Comparison of ENCODE assay signal across 14 cellular contexts in the genomic region with DNA sequence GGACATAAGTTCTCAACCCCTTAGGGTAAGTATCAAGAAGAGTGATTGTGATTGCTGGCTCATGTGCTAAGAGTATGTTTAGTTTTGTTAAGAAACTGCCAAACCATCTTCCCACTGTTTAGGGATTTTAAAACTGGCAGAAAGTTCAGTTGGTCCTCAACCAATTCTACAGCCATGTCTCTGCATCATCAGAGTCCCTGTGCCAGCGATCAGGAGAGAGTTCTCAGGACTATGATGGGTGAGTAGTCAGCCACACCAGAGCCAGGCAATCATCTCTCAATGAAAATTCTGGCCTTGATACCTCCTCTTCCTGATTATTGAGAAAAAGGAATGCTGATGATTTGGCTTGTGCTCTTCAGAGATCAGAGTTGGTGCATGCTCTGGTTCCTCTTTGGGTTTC.
DNase-seq lines count a peak whose midpoint lies in the region; ATAC-seq and TF ChIP-seq lines count a peak whose summit lies in the region.
"Had no signal": no experiment of that assay in that cellular context is flagged by ENCODE, and none has a peak within 500 bp of the region (broad histone marks: within the 10 kb centered on the region; RNA-seq: fewer than 3 reads in every experiment).

No MANE protein-coding gene starts in this region.

- DNase-seq in adipocyte (ENCODE audit: low read depth) (no peak), fibroblast of mammary gland (ENCODE audit: low read depth) (peak; percentile 16), HFFc6 (no peak)
- DNase-seq: CD8-positive, alpha-beta T cell; DMS79 treated with DMSO at 0.1 percent for 48 hours; GF-D8; H9 had no signal

- H3K4me1 ChIP-seq in adipocyte (ENCODE audit: control insufficient read depth, insufficient read depth, low read length), result peaks cover 25% of the 10 kb centered on the region
- peaks cover 3 to 38% (median 18%) of the 10 kb centered on the region in 5 donors for H3K4me1 ChIP-seq in subcutaneous abdominal adipose tissue (ENCODE audit: control insufficient read depth in 5 of 5, insufficient read depth in 5 of 5, low read length in 5 of 5)
- H3K4me1 ChIP-seq: BLaER1 treated with 17β-estradiol and CSF1 and Interleukin-3, amounts not matched to agents 10 nM and 100 nM had no signal

- H3K4me1 Mint-ChIP-seq in nephron (peaks cover 17% of the 10 kb centered on the region), HFFc6 (ENCODE audit: low read depth) (no peaks in the 10 kb centered on the region; the same call in 1 of the 2 replicates)
- H3K4me1 Mint-ChIP-seq: B cell, H9 had no signal

- peak overlapping the region in 2 of 3 experiments; percentile 60 to 61 for H3K27ac Mint-ChIP-seq in nephron
- no peak overlapping the region for H3K27ac Mint-ChIP-seq in HFFc6
- H3K27ac Mint-ChIP-seq: B cell; CD8-positive, alpha-beta T cell; H9 had no signal

- H3K4me3 Mint-ChIP-seq in nephron (no peak overlapping the region), HFFc6 (no peak overlapping the region)
- H3K4me3 Mint-ChIP-seq: B cell; CD8-positive, alpha-beta T cell; H9 had no signal

- no peaks in the 10 kb centered on the region for H3K9me3 ChIP-seq in adipocyte (ENCODE audit: control insufficient read depth, low read length)
- H3K9me3 ChIP-seq in subcutaneous abdominal adipose tissue (ENCODE audit: control insufficient read depth in 5 of 5, low read length in 5 of 5), result no peaks in the 10 kb centered on the region
- H3K9me3 ChIP-seq: BLaER1 treated with 17β-estradiol and CSF1 and Interleukin-3, amounts not matched to agents 10 nM and 100 nM had no signal

- peak overlapping the region; percentile 66 for H3K27ac ChIP-seq in subcutaneous abdominal adipose tissue (ENCODE audit: low read depth, low read length)
- H3K27ac ChIP-seq: BLaER1 treated with 17β-estradiol and CSF1 and Interleukin-3, amounts not matched to agents 10 nM and 100 nM; HL-60 had no signal

- H3K9me3 Mint-ChIP-seq in nephron (no peaks in the 10 kb centered on the region), HFFc6 (no peaks in the 10 kb centered on the region)
- H3K9me3 Mint-ChIP-seq: CD8-positive, alpha-beta T cell; H9 had no signal

- no peak for ATAC-seq in HG03469 (IDR thresholded peaks at IDR 0.05; ENCODE audit: unreplicated experiment)
- no peak for ATAC-seq in GM18907 (IDR thresholded peaks at IDR 0.05; ENCODE audit: unreplicated experiment)
- ATAC-seq: CD8-positive, alpha-beta T cell had no signal

- H3K36me3 Mint-ChIP-seq in nephron (ENCODE audit: low read depth) (no peaks in the 10 kb centered on the region), HFFc6 (ENCODE audit: low read depth) (no peaks in the 10 kb centered on the region)
- H3K36me3 Mint-ChIP-seq: CD8-positive, alpha-beta T cell had no signal

- TF ChIP-seq CTCF in fibroblast of mammary gland (conservative IDR thresholded peaks at IDR 0.05; ENCODE audit: control insufficient read depth, insufficient read depth, low read depth, low read length), result no peak
- TF ChIP-seq CTCF in nephron (IDR thresholded peaks at IDR 0.05; ENCODE audit: unreplicated experiment in 3 of 3), result no peak
- TF ChIP-seq CTCF in HFFc6 (IDR thresholded peaks at IDR 0.05), result no peak

- H3K4me3 ChIP-seq in adipocyte (ENCODE audit: low read length) (no peak overlapping the region), fibroblast of mammary gland (ENCODE audit: control insufficient read depth, low read depth, low read length) (no peak overlapping the region), subcutaneous abdominal adipose tissue (ENCODE audit: low read depth in 1 of 5, low read length in 5 of 5) (no peak overlapping the region)
- H3K4me3 ChIP-seq: BLaER1 treated with 17β-estradiol and CSF1 and Interleukin-3, amounts not matched to agents 10 nM and 100 nM had no signal

- peak overlapping the region; percentile 58 for H3K9ac ChIP-seq in adipocyte (ENCODE audit: low read length)
- H3K9ac ChIP-seq in subcutaneous abdominal adipose tissue (ENCODE audit: low read length in 5 of 5), result no peak overlapping the region
- H3K9ac ChIP-seq: BLaER1 treated with 17β-estradiol and CSF1 and Interleukin-3, amounts not matched to agents 10 nM and 100 nM had no signal

- no peaks in the 10 kb centered on the region for H3K27me3 ChIP-seq in adipocyte (replicated peaks; ENCODE audit: control insufficient read depth, insufficient read depth, low read length)
- no peaks in the 10 kb centered on the region for H3K27me3 ChIP-seq in subcutaneous abdominal adipose tissue (ENCODE audit: control insufficient read depth in 5 of 5, insufficient read depth in 4 of 5, low read length in 5 of 5)
- H3K27me3 ChIP-seq: BLaER1 treated with 17β-estradiol and CSF1 and Interleukin-3, amounts not matched to agents 10 nM and 100 nM had no signal

- no peaks in the 10 kb centered on the region for H3K36me3 ChIP-seq in adipocyte (ENCODE audit: control insufficient read depth, insufficient read depth, low read length, severe bottlenecking)
- no peaks in the 10 kb centered on the region for H3K36me3 ChIP-seq in subcutaneous abdominal adipose tissue (ENCODE audit: control insufficient read depth in 5 of 5, insufficient read depth in 5 of 5, low read length in 5 of 5)
- H3K36me3 ChIP-seq: BLaER1 treated with 17β-estradiol and CSF1 and Interleukin-3, amounts not matched to agents 10 nM and 100 nM had no signal

- no peaks in the 10 kb centered on the region for H3K27me3 Mint-ChIP-seq in nephron (ENCODE audit: low read depth)
- H3K27me3 Mint-ChIP-seq in HFFc6 (ENCODE audit: insufficient read depth), result peaks cover 2% of the 10 kb centered on the region; the same call in 1 of the 2 replicates
- H3K27me3 Mint-ChIP-seq: B cell had no signal
